8 cellular contexts compared by ENCODE assay signal in genomic region chr16:31181102-31181830, GRCh38. TPM values are rescaled to one million over a fixed set of nuclear protein-coding genes. Genes with fewer than 3 reads are reported as not detected.
DNase-seq lines count a peak whose midpoint lies in the region; ATAC-seq and TF ChIP-seq lines count a peak whose summit lies in the region.

No MANE protein-coding gene starts in this region.

- no peaks in the 10 kb centered on the region for H3K27me3 Mint-ChIP-seq in activated naive CD4-positive, alpha-beta T cell treated with anti-CD3 and anti-CD28 coated beads, Interleukin-2, amount 50 U/mL, for 24 hours

- WGBS in right cardiac atrium, result 5% methylated on average over 31 of the region's 31 CpGs
- 4 to 13% methylated on average over 31 of the region's 31 CpGs for WGBS in sigmoid colon, 2 donors

- DNase-seq in COLO829 (ENCODE audit: low spot score), result peak; percentile 44
- peak; percentile 51 for DNase-seq in NAMALWA (ENCODE audit: low spot score)
- peak; percentile 46 to 80 (median 74) for DNase-seq in right cardiac atrium
- DNase-seq in sigmoid colon, result peak; percentile 70
- DNase-seq in NCI-H1694 treated with DMSO at 0.1 percent for 48 hours (lab: John Stamatoyannopoulos, UW), result no peak
- no peak for DNase-seq in retina

- TF ChIP-seq EP300 in sigmoid colon (IDR thresholded peaks at IDR 0.05), result no peak

- H3K27ac ChIP-seq in right cardiac atrium (ENCODE audit: low read length) (no peak overlapping the region), sigmoid colon (peak overlapping the region; percentile 93 to 99 (median 98))

- peaks cover 62% of the 10 kb centered on the region for H3K4me1 Mint-ChIP-seq in activated naive CD4-positive, alpha-beta T cell treated with anti-CD3 and anti-CD28 coated beads, Interleukin-2, amount 50 U/mL, for 24 hours

- peak overlapping the region; percentile 99 for H3K4me3 Mint-ChIP-seq in activated naive CD4-positive, alpha-beta T cell treated with anti-CD3 and anti-CD28 coated beads, Interleukin-2, amount 50 U/mL, for 24 hours

- no peak for TF ChIP-seq POLR2A in sigmoid colon (IDR thresholded peaks at IDR 0.05)

- ATAC-seq in right cardiac atrium (peak in 1 of 2 donors; percentile 43), HG03571 (IDR thresholded peaks at IDR 0.05; ENCODE audit: unreplicated experiment) (no peak)

- peak overlapping the region; percentile 100 for H3K27ac Mint-ChIP-seq in activated naive CD4-positive, alpha-beta T cell treated with anti-CD3 and anti-CD28 coated beads, Interleukin-2, amount 50 U/mL, for 24 hours

- peaks cover 27 to 40% (median 37%) of the 10 kb centered on the region in 4 donors for H3K36me3 ChIP-seq in sigmoid colon

- TF ChIP-seq CTCF in sigmoid colon (IDR thresholded peaks at IDR 0.05), result no peak

- H3K4me1 ChIP-seq in right cardiac atrium (ENCODE audit: control insufficient read depth, insufficient read depth, low read length) (peaks cover 8% of the 10 kb centered on the region), sigmoid colon (peaks cover 0 to 42% (median 40%) of the 10 kb centered on the region in 4 donors)

- intact Hi-C loops in right cardiac atrium (cut with DNase I) (no loop called here), sigmoid colon (cut with DNase I) (loop anchor here (10.0 kb wide), 1 partner anchor 694 kb away; the partner anchor contains the start of gene ZNF267)

- H3K27me3 ChIP-seq in right cardiac atrium (ENCODE audit: control insufficient read depth, insufficient read depth), result no peaks in the 10 kb centered on the region
- H3K27me3 ChIP-seq in sigmoid colon, result no peaks in the 10 kb centered on the region

- peak overlapping the region; percentile 63 for H3K4me3 ChIP-seq in right cardiac atrium (ENCODE audit: low read length)
- peak overlapping the region; percentile 77 to 94 (median 92) for H3K4me3 ChIP-seq in sigmoid colon

- H3K36me3 Mint-ChIP-seq in activated naive CD4-positive, alpha-beta T cell treated with anti-CD3 and anti-CD28 coated beads, Interleukin-2, amount 50 U/mL, for 24 hours, result peaks cover 42% of the 10 kb centered on the region

- no peaks in the 10 kb centered on the region for H3K9me3 Mint-ChIP-seq in activated naive CD4-positive, alpha-beta T cell treated with anti-CD3 and anti-CD28 coated beads, Interleukin-2, amount 50 U/mL, for 24 hours

- H3K9me3 ChIP-seq in right cardiac atrium (ENCODE audit: control insufficient read depth, low read length) (no peaks in the 10 kb centered on the region), sigmoid colon (no peaks in the 10 kb centered on the region)

RNA-seq across cellular contexts. Expression of gene FUS, which starts 1.3 kb away (rescaled TPM):
- total RNA-seq in right cardiac atrium (100 to 1,000 TPM; 112 to 172 (median 138) TPM), sigmoid colon (10 to 100 TPM; 44.1 to 63.9 (median 60.4) TPM)
- polyA plus RNA-seq in right cardiac atrium (153 TPM), sigmoid colon (100 to 1,000 TPM in 1 of 3 donors, 10 to 100 TPM in 2; 79.9 to 262 (median 98.3) TPM)

RNA-seq across cellular contexts. Expression of gene PYCARD, which starts 21.3 kb away (rescaled TPM):
- total RNA-seq in right cardiac atrium, result 10 to 100 TPM in 1 of 4 donors, 1 to 10 TPM in 3; 6.6 to 13.2 (median 8.2) TPM
- polyA plus RNA-seq in right cardiac atrium, result 8.0 TPM
- 10 to 100 TPM; 21.0 to 24.6 (median 23.5) TPM for total RNA-seq in sigmoid colon
- 100 to 1,000 TPM in 2 of 3 donors, 10 to 100 TPM in 1; 93.1 to 120 (median 107) TPM for polyA plus RNA-seq in sigmoid colon

RNA-seq across cellular contexts. Expression of gene PRSS36, which starts 31.4 kb away (rescaled TPM):
- total RNA-seq in right cardiac atrium (1 to 10 TPM; 1.3 to 2.2 (median 1.8) TPM), sigmoid colon (1 to 10 TPM in 3 of 4 donors, under 1 TPM in 1; 0.83 to 7.3 (median 3.7) TPM)
- polyA plus RNA-seq in right cardiac atrium (1.1 TPM), sigmoid colon (10 to 100 TPM in 1 of 3 donors, 1 to 10 TPM in 2; 4.7 to 10.2 (median 7.6) TPM)

RNA-seq across cellular contexts. Expression of gene TRIM72, which starts 32.7 kb away (rescaled TPM):
- total RNA-seq in right cardiac atrium (under 1 TPM in 3 of 4 donors, not detected in 1; 0.03 to 0.31 (median 0.14) TPM), sigmoid colon (under 1 TPM in 3 of 4 donors, not detected in 1; under 0.01 to 0.27 (median under 0.01) TPM)
- polyA plus RNA-seq in right cardiac atrium (0.11 TPM), sigmoid colon (under 1 TPM; under 0.01 to 0.07 (median under 0.01) TPM)

RNA-seq across cellular contexts. Expression of gene PYDC1, which starts 35.7 kb away (rescaled TPM):
- total RNA-seq in right cardiac atrium (not detected), sigmoid colon (not detected)
- polyA plus RNA-seq in right cardiac atrium (0.23 TPM), sigmoid colon (under 1 TPM in 1 of 3 donors, not detected in 2; 0.16 TPM)

Comparison
In these comparisons a context has a peak if more than half of its experiments do, and no peak if none do; other contexts are left out.
1. DNase-seq: peak in COLO829 (single experiment), NAMALWA (single experiment), right cardiac atrium (3 of 3) and sigmoid colon (single experiment); none in NCI-H1694 treated with DMSO at 0.1 percent for 48 hours (single experiment) and retina (single experiment).